8 cellular contexts compared by ENCODE assay signal in the genomic region with DNA sequence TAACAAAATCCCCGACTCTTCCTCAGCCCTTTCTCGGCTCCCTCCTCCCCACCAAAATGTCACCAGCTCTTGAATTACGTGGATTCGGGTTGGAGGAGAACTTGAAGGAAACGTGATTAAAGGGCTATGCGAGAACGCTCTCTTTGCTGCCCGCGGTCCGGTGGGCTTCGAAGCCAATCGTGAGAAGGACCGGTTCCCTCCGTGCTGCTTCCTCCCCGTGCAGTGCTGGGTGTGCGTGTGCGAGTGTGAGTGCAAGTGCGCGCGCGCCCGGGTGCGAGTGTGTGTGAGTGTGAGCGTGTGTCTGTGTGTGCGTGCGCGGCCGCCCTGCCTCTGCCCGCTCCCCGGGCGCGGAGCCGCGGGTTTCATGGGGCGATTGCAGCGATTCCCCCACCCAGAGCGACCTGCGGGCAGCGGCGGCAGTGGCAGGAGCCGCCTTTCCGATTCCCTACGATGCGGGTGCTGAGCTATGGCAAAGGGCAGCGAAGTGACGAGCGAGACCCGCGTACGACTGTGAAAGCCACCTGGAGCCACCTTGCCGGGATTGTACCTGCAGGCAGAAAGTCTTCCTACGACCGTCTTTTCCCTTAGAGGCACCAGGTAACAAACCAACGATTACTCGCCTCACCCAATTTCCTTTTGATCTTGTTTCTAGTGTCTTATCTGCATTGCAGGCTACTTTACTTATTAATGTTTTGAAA. TPM values are rescaled to one million over a fixed set of nuclear protein-coding genes. Genes with fewer than 3 reads are reported as not detected.
A peak's percentile ranks its signal among the peaks of the same experiment; 100 is the strongest.
DNase-seq lines count a peak whose midpoint lies in the region; ATAC-seq and TF ChIP-seq lines count a peak whose summit lies in the region.

No MANE protein-coding gene starts in this region.

- no peaks in the 10 kb centered on the region for H3K9me3 ChIP-seq in ES-I3 (ENCODE audit: control insufficient read depth, insufficient read depth, low read length)
- H3K9me3 ChIP-seq in fibroblast of lung (ENCODE audit: control insufficient read depth, insufficient read depth, low read depth, low read length), result no peaks in the 10 kb centered on the region
- H3K9me3 ChIP-seq in psoas muscle, result no peaks in the 10 kb centered on the region

- H4K20me1 ChIP-seq in fibroblast of lung (ENCODE audit: control insufficient read depth, extremely low read depth, insufficient read depth, low read length), result no peaks in the 10 kb centered on the region

- H3K4me3 ChIP-seq in fibroblast of lung (replicated peaks in 1 of 4; ENCODE audit: control extremely low read depth in 1 of 4, insufficient read depth in 1 of 4, low read depth in 3 of 4, low read length in 4 of 4) (peak overlapping the region; percentile 40 to 87 (median 56)), psoas muscle (peak overlapping the region; percentile 64)

- H3K4me1 ChIP-seq in ES-I3 (ENCODE audit: insufficient read depth, low read length) (peaks cover 8% of the 10 kb centered on the region; the same call in 1 of the 2 replicates), fibroblast of lung (ENCODE audit: control insufficient read depth, extremely low read depth, insufficient read depth, low read length) (no peaks in the 10 kb centered on the region), psoas muscle (no peaks in the 10 kb centered on the region)

- H3K9ac ChIP-seq in ES-I3 (ENCODE audit: low read depth, low read length), result peak overlapping the region; percentile 95
- H3K9ac ChIP-seq in fibroblast of lung (ENCODE audit: insufficient read depth, low read length), result no peak overlapping the region

- H3K36me3 ChIP-seq in ES-I3 (ENCODE audit: insufficient read depth, low read length) (no peaks in the 10 kb centered on the region), fibroblast of lung (ENCODE audit: control insufficient read depth, insufficient read depth, low read length) (no peaks in the 10 kb centered on the region), psoas muscle (ENCODE audit: insufficient read depth in 1 of 2, low read depth in 1 of 2) (no peaks in the 10 kb centered on the region)

- intact Hi-C loops in psoas muscle (cut with DNase I), result no loop called here

- H3K79me2 ChIP-seq in fibroblast of lung (ENCODE audit: control insufficient read depth, insufficient read depth, low read length), result no peaks in the 10 kb centered on the region

- no peak for ATAC-seq in psoas muscle
- ATAC-seq in GM18861 (IDR thresholded peaks at IDR 0.05; ENCODE audit: unreplicated experiment), result no peak
- ATAC-seq in GM21619 (IDR thresholded peaks at IDR 0.05; ENCODE audit: unreplicated experiment), result no peak
- ATAC-seq in HG03378 (IDR thresholded peaks at IDR 0.05; ENCODE audit: unreplicated experiment), result no peak

- H3K27ac ChIP-seq in fibroblast of lung (ENCODE audit: insufficient read depth, low read length), result no peak overlapping the region
- H3K27ac ChIP-seq in psoas muscle, result no peak overlapping the region

- 1% methylated on average over 47 to 55 of the region's 55 CpGs for WGBS in psoas muscle, 3 donors

- peak overlapping the region; percentile 30 for H2AFZ ChIP-seq in fibroblast of lung (ENCODE audit: low read length)

- DNase-seq in NCI-H510A (lab: John Stamatoyannopoulos, UW) (peak; percentile 9), fibroblast of lung (ENCODE audit: low read depth in 2 of 2) (peak; percentile 14 to 33), psoas muscle (peak; percentile 21 to 28), KG1 (lab: John Stamatoyannopoulos, UW) (no peak)

- peaks cover 14% of the 10 kb centered on the region for H3K27me3 ChIP-seq in fibroblast of lung (ENCODE audit: control insufficient read depth, insufficient read depth, low read length)
- H3K27me3 ChIP-seq in psoas muscle (ENCODE audit: insufficient read depth in 3 of 3, low read length in 2 of 3), result peaks cover 5 to 64% (median 25%) of the 10 kb centered on the region in 3 donors

- no peak for TF ChIP-seq CTCF in fibroblast of lung (conservative IDR thresholded peaks at IDR 0.05 in 1 of 2, IDR thresholded peaks at IDR 0.05 in 1 of 2; ENCODE audit: low read depth in 1 of 2, low read length in 2 of 2)
- no peak for TF ChIP-seq CTCF in psoas muscle (IDR thresholded peaks at IDR 0.05)

- peak overlapping the region; percentile 72 for H3K4me2 ChIP-seq in fibroblast of lung (ENCODE audit: extremely low read depth, insufficient read depth, low read length)

RNA-seq across cellular contexts. Expression of a gene that starts 1.4 kb away (rescaled TPM):
- 2.8 and 3.6 TPM in 2 replicates for total RNA-seq in fibroblast of lung
- 0.14 and 0.66 TPM in 2 replicates for polyA plus RNA-seq in fibroblast of lung
- polyA plus RNA-seq in fibroblast of lung (2012), result 0.05 and 0.32 TPM in 2 replicates
- 1.1 TPM in 1 of 2 replicates, not detected in the other for polyA minus RNA-seq in fibroblast of lung (ENCODE audit: low replicate concordance)
- 1 to 10 TPM in 2 of 4 donors, under 1 TPM in 2; 0.08 to 1.3 (median 0.69) TPM for total RNA-seq in psoas muscle
- under 1 TPM; 0.06 to 0.27 (median 0.13) TPM for polyA plus RNA-seq in psoas muscle
